ENCODE assay signal across 12 cellular contexts in the genomic region with DNA sequence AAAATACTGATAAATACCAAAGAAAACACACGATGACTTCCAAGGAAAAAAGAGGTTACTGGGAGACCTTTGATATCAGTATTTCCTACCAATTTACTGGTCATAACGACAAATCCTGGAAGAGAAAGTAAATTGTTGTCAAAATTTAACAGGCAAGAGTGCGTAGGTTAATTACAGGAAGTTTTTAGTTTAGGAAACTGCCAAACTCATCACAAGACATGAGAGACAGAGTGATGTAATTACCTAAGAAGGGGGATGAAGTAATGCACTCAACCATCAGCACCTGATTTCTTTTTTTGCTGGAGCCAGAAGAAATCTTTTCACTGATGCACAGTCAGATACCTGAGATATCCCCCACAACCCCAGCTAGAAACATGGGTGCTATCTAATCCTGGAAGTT. TPM values are rescaled to one million over a fixed set of nuclear protein-coding genes. Genes with fewer than 3 reads are reported as not detected.
DNase-seq lines count a peak whose midpoint lies in the region; ATAC-seq and TF ChIP-seq lines count a peak whose summit lies in the region.
"Had no signal": no experiment of that assay in that cellular context is flagged by ENCODE, and none has a peak within 500 bp of the region (broad histone marks: within the 10 kb centered on the region; RNA-seq: fewer than 3 reads in every experiment).

No MANE protein-coding gene starts in this region.

- H3K36me3 ChIP-seq in PC-3 (ENCODE audit: low read depth, low read length), result no peaks in the 10 kb centered on the region

- BruUV-seq in PC-3 (replicated peaks; lab: Mats Ljungman, UMichigan), result no TSS peak

- intact Hi-C loops in PC-3 (cut with micrococcal nuclease), result no loop called here

- peak overlapping the region; percentile 42 for H3K4me2 ChIP-seq in PC-3 (ENCODE audit: low read length)

- H3K79me2 ChIP-seq in PC-3 (ENCODE audit: low read length), result peaks cover 16% of the 10 kb centered on the region; the same call in 1 of the 2 replicates

- H4K20me1 ChIP-seq in PC-3 (ENCODE audit: low read length), result no peaks in the 10 kb centered on the region

- H3K4me1 ChIP-seq in PC-3 (ENCODE audit: insufficient read depth, low read length), result peaks cover 37% of the 10 kb centered on the region

- ATAC-seq in GM19035 (IDR thresholded peaks at IDR 0.05; ENCODE audit: unreplicated experiment) (peak; percentile 38), HG03045 (IDR thresholded peaks at IDR 0.05; ENCODE audit: unreplicated experiment) (peak; percentile 38), PC-3 (no peak), HG02852 (IDR thresholded peaks at IDR 0.05; ENCODE audit: unreplicated experiment) (no peak)
- ATAC-seq: activated T-cell treated with anti-CD3 and anti-CD28 coated beads, Interleukin-2, amount 50 U/mL, for 72 hours had no signal

- CTCF ChIA-PET in PC-3 (lab: Charles Lee), result no interaction called here

- H2AFZ ChIP-seq in PC-3 (ENCODE audit: low read length), result no peak overlapping the region

- no peaks in the 10 kb centered on the region for H3K27me3 Mint-ChIP-seq in type B pancreatic cell

- no peak overlapping the region for H3K9ac ChIP-seq in PC-3 (ENCODE audit: low read length)

- H3K27ac Mint-ChIP-seq in type B pancreatic cell, result peak overlapping the region; percentile 70
- H3K27ac Mint-ChIP-seq: activated T-cell treated with anti-CD3 and anti-CD28 coated beads, Interleukin-2, amount 50 U/mL, for 72 hours had no signal

- H3K27ac ChIP-seq in PC-3 (ENCODE audit: low read length), result 0 out of 2 replicates have a peak overlapping the region, but pooled peaks have one; percentile 10

- no peak overlapping the region for H3K4me3 ChIP-seq in PC-3 (ENCODE audit: low read length)

- H3K9me3 Mint-ChIP-seq in type B pancreatic cell, result no peaks in the 10 kb centered on the region

- POLR2A ChIA-PET in PC-3 (lab: Charles Lee; ENCODE audit: unreplicated experiment), result no interaction called here

- no peaks in the 10 kb centered on the region for H3K27me3 ChIP-seq in PC-3 (ENCODE audit: low read length)

- DNase-seq in PC-3 (no peak), type B pancreatic cell (ENCODE audit: extremely low spot score, unreplicated experiment) (no peak), mucosa of gallbladder (ENCODE audit: low spot score) (no peak), HCEC 1CT (no peak)
- DNase-seq: activated T-cell treated with anti-CD3 and anti-CD28 coated beads, Interleukin-2, amount 50 U/mL, for 72 hours; caudate nucleus; foreskin fibroblast; mesenchymal stem cell; NCI-H524 had no signal

- H3K36me3 Mint-ChIP-seq in type B pancreatic cell, result peaks cover 6% of the 10 kb centered on the region

- H3K4me1 Mint-ChIP-seq in type B pancreatic cell (ENCODE audit: unreplicated experiment), result peaks cover 27% of the 10 kb centered on the region

- TF ChIP-seq CTCF in PC-3 (conservative IDR thresholded peaks at IDR 0.05; ENCODE audit: low read depth, low read length) (no peak), type B pancreatic cell (conservative IDR thresholded peaks at IDR 0.05) (no peak)

- H3K4me3 Mint-ChIP-seq in type B pancreatic cell, result no peak overlapping the region
- H3K4me3 Mint-ChIP-seq: activated T-cell treated with anti-CD3 and anti-CD28 coated beads, Interleukin-2, amount 50 U/mL, for 72 hours had no signal

- no peaks in the 10 kb centered on the region for H3K9me2 ChIP-seq in PC-3 (replicated peaks; ENCODE audit: low read length)

- no peaks in the 10 kb centered on the region for H3F3A ChIP-seq in PC-3 (ENCODE audit: low read length, unreplicated experiment)

- no peaks in the 10 kb centered on the region for H3K9me3 ChIP-seq in PC-3 (ENCODE audit: low read length)

RNA-seq across cellular contexts. Expression of a gene that starts 16.8 kb away (rescaled TPM):
- total RNA-seq in PC-3 (2014; rRNA removed) (7.9 and 12.0 TPM in 2 replicates), type B pancreatic cell (ENCODE audit: low replicate concordance) (14.8 and 27.8 TPM in 2 replicates), mucosa of gallbladder (13.4 TPM)

Comparison
In these comparisons a context has a peak if more than half of its experiments do, and no peak if none do; other contexts are left out.
1. ATAC-seq: peak in GM19035 (single experiment) and HG03045 (single experiment); none in PC-3 (single experiment) and HG02852 (single experiment).